Comparison of ENCODE assay signal across 1 cellular context in genomic region chr11:44861829-44862545, GRCh38.
A peak's percentile ranks its signal among the peaks of the same experiment; 100 is the strongest.
TF ChIP-seq lines count a peak whose summit lies in the region.

No MANE protein-coding gene starts in this region.

TF ChIP-seq in HEK293, 187 proteins besides CTCF, POLR2A, EP300 and RAD21 (continued from another document and continues in another):
- TF ChIP-seq PATZ1 (tag by site-specific recombination; IDR thresholded peaks at IDR 0.05) (peak; percentile 35; the same call in 1 of the 2 replicates), ZBTB8A (tag by site-specific recombination; IDR thresholded peaks at IDR 0.05) (no peak), ZNF214 (tag by site-specific recombination; IDR thresholded peaks at IDR 0.05; ENCODE audit: borderline replicate concordance) (no peak), ZNF600 (tag by site-specific recombination; IDR thresholded peaks at IDR 0.05) (0 out of 2 replicates have a peak, but pooled peaks have one; percentile 19), AEBP2 (tag by site-specific recombination; IDR thresholded peaks at IDR 0.05; ENCODE audit: borderline replicate concordance) (no peak), ZNF544 (tag by site-specific recombination; IDR thresholded peaks at IDR 0.05) (no peak), ZFP41 (tag by site-specific recombination; IDR thresholded peaks at IDR 0.05; ENCODE audit: borderline replicate concordance) (no peak), ZNF266 (tag by site-specific recombination; IDR thresholded peaks at IDR 0.05; ENCODE audit: low read depth) (no peak), ZNF155 (tag by site-specific recombination; IDR thresholded peaks at IDR 0.05) (no peak), ZNF24 (tag by site-specific recombination; IDR thresholded peaks at IDR 0.05) (peak; percentile 87; the same call in 1 of the 2 replicates), SP3 (tag by site-specific recombination; IDR thresholded peaks at IDR 0.05) (no peak), ZBTB11 (tag by site-specific recombination; conservative IDR thresholded peaks at IDR 0.05; ENCODE audit: low read depth) (no peak), ZNF16 (tag by site-specific recombination; IDR thresholded peaks at IDR 0.05; ENCODE audit: low read depth) (no peak), ZNF629 (tag by site-specific recombination; IDR thresholded peaks at IDR 0.05) (0 out of 2 replicates have a peak, but pooled peaks have one; percentile 31), ZNF677 (tag by site-specific recombination; IDR thresholded peaks at IDR 0.05) (no peak), ZNF529 (tag by site-specific recombination; IDR thresholded peaks at IDR 0.05; ENCODE audit: insufficient replicate concordance) (no peak), SP2 (tag by site-specific recombination; IDR thresholded peaks at IDR 0.05) (no peak), ZNF354C (tag by site-specific recombination; IDR thresholded peaks at IDR 0.05; ENCODE audit: borderline replicate concordance, low read depth) (no peak), WT1 (tag by site-specific recombination; IDR thresholded peaks at IDR 0.05) (no peak), ZNF518A (tag by site-specific recombination; conservative IDR thresholded peaks at IDR 0.05; ENCODE audit: low read depth) (no peak), ZNF133 (tag by site-specific recombination; IDR thresholded peaks at IDR 0.05) (no peak), SALL2 (tag by site-specific recombination; IDR thresholded peaks at IDR 0.05; ENCODE audit: borderline replicate concordance) (no peak), PRDM2 (tag by site-specific recombination; IDR thresholded peaks at IDR 0.05; ENCODE audit: borderline replicate concordance) (no peak), ZNF140 (tag by site-specific recombination; IDR thresholded peaks at IDR 0.05) (no peak), ZNF639 (tag by site-specific recombination; IDR thresholded peaks at IDR 0.05) (no peak), ZNF324 (tag by site-specific recombination; IDR thresholded peaks at IDR 0.05) (no peak), ZNF132 (tag by site-specific recombination; IDR thresholded peaks at IDR 0.05; ENCODE audit: borderline replicate concordance) (no peak), ZNF560 (tag by site-specific recombination; IDR thresholded peaks at IDR 0.05; ENCODE audit: borderline replicate concordance) (no peak), ZNF747 (tag by site-specific recombination; IDR thresholded peaks at IDR 0.05) (no peak), ZNF23 (tag by site-specific recombination; IDR thresholded peaks at IDR 0.05; ENCODE audit: borderline replicate concordance) (no peak)
- TF ChIP-seq, protein P1, sequence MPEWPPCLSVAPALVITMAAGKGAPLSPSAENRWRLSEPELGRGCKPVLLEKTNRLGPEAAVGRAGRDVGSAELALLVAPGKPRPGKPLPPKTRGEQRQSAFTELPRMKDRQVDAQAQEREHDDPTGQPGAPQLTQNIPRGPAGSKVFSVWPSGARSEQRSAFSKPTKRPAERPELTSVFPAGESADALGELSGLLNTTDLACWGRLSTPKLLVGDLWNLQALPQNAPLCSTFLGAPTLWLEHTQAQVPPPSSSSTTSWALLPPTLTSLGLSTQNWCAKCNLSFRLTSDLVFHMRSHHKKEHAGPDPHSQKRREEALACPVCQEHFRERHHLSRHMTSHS (tag by site-specific recombination; IDR thresholded peaks at IDR 0.05) = no peak
- TF ChIP-seq, protein P2, sequence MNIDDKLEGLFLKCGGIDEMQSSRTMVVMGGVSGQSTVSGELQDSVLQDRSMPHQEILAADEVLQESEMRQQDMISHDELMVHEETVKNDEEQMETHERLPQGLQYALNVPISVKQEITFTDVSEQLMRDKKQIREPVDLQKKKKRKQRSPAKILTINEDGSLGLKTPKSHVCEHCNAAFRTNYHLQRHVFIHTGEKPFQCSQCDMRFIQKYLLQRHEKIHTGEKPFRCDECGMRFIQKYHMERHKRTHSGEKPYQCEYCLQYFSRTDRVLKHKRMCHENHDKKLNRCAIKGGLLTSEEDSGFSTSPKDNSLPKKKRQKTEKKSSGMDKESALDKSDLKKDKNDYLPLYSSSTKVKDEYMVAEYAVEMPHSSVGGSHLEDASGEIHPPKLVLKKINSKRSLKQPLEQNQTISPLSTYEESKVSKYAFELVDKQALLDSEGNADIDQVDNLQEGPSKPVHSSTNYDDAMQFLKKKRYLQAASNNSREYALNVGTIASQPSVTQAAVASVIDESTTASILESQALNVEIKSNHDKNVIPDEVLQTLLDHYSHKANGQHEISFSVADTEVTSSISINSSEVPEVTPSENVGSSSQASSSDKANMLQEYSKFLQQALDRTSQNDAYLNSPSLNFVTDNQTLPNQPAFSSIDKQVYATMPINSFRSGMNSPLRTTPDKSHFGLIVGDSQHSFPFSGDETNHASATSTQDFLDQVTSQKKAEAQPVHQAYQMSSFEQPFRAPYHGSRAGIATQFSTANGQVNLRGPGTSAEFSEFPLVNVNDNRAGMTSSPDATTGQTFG (tag by site-specific recombination; IDR thresholded peaks at IDR 0.05; ENCODE audit: borderline replicate concordance) = no peak
